In genomic region chr2:135130751-135131150, GRCh38 we compare ENCODE assay signal across 23 cellular contexts.
"Had no signal": no experiment of that assay in that cellular context is flagged by ENCODE, and none has a peak within 500 bp of the region (broad histone marks: within the 10 kb centered on the region; RNA-seq: fewer than 3 reads in every experiment).

No MANE protein-coding gene starts in this region.

- DNase-seq: activated CD4-positive, alpha-beta memory T cell treated with anti-CD3 and anti-CD28 coated beads, Interleukin-2, amount 10 ng/mL, durations not matched to agents 7 days and 5 days; activated CD4-positive, alpha-beta T cell treated with anti-CD3 and anti-CD28 coated beads for 48 hours; activated CD8-positive, alpha-beta memory T cell treated with anti-CD3 and anti-CD28 coated beads, Interleukin-2, amount 10 ng/mL, durations not matched to agents 7 days and 5 days; activated effector memory CD4-positive, alpha-beta T cell treated with anti-CD3 and anti-CD28 coated beads, Interleukin-2, amount 50 U/mL, for 16 hours; activated naive CD4-positive, alpha-beta T cell treated with anti-CD3 and anti-CD28 coated beads, Interleukin-2, amount 50 U/mL, for 16 hours; aorta; brain microvascular endothelial cell; dorsolateral prefrontal cortex; effector memory CD4-positive, alpha-beta T cell; immature natural killer cell; midbrain; naive thymus-derived CD8-positive, alpha-beta T cell; posterior cingulate gyrus; right cardiac atrium; stimulated activated CD4-positive, alpha-beta T cell treated with anti-CD3 and anti-CD28 coated beads, Interleukin-15, amount 100 ng/mL, for 24 hours; stimulated activated CD4-positive, alpha-beta T cell treated with anti-CD3 and anti-CD28 coated beads, Interleukin-2, amount 100 ng/mL, for 24 hours; stimulated activated naive CD4-positive, alpha-beta T cell treated with Interleukin-2 at 50 U/mL for 16 hours; T-helper 1 cell; uterus had no signal

- H3K4me1 Mint-ChIP-seq: activated CD4-positive, alpha-beta memory T cell treated with anti-CD3 and anti-CD28 coated beads, Interleukin-2, amount 10 ng/mL, durations not matched to agents 7 days and 5 days; activated CD8-positive, alpha-beta memory T cell treated with anti-CD3 and anti-CD28 coated beads, Interleukin-2, amount 10 ng/mL, durations not matched to agents 7 days and 5 days; immature natural killer cell had no signal

- H3K27me3 Mint-ChIP-seq: activated CD4-positive, alpha-beta memory T cell treated with anti-CD3 and anti-CD28 coated beads, Interleukin-2, amount 10 ng/mL, durations not matched to agents 7 days and 5 days; activated CD8-positive, alpha-beta memory T cell treated with anti-CD3 and anti-CD28 coated beads, Interleukin-2, amount 10 ng/mL, durations not matched to agents 7 days and 5 days; naive thymus-derived CD8-positive, alpha-beta T cell; type B pancreatic cell had no signal

- H3K4me3 Mint-ChIP-seq: activated CD4-positive, alpha-beta memory T cell treated with anti-CD3 and anti-CD28 coated beads, Interleukin-2, amount 10 ng/mL, durations not matched to agents 7 days and 5 days; activated CD8-positive, alpha-beta memory T cell treated with anti-CD3 and anti-CD28 coated beads, Interleukin-2, amount 10 ng/mL, durations not matched to agents 7 days and 5 days; immature natural killer cell; naive thymus-derived CD8-positive, alpha-beta T cell; type B pancreatic cell had no signal

- H3K9me3 Mint-ChIP-seq: activated CD4-positive, alpha-beta memory T cell treated with anti-CD3 and anti-CD28 coated beads, Interleukin-2, amount 10 ng/mL, durations not matched to agents 7 days and 5 days; immature natural killer cell; naive thymus-derived CD8-positive, alpha-beta T cell; type B pancreatic cell had no signal

- H3K9me3 ChIP-seq: gastroesophageal sphincter, uterus had no signal

- H3K27ac ChIP-seq: brain microvascular endothelial cell, coronary artery, dorsolateral prefrontal cortex, gastroesophageal sphincter, hepatocyte, uterus had no signal

- ATAC-seq: activated CD8-positive, alpha-beta memory T cell treated with anti-CD3 and anti-CD28 coated beads, Interleukin-2, amount 10 ng/mL, durations not matched to agents 7 days and 5 days; gastroesophageal sphincter; naive thymus-derived CD8-positive, alpha-beta T cell; right cardiac atrium had no signal

- H3K27ac Mint-ChIP-seq: activated CD4-positive, alpha-beta memory T cell treated with anti-CD3 and anti-CD28 coated beads, Interleukin-2, amount 10 ng/mL, durations not matched to agents 7 days and 5 days; activated CD8-positive, alpha-beta memory T cell treated with anti-CD3 and anti-CD28 coated beads, Interleukin-2, amount 10 ng/mL, durations not matched to agents 7 days and 5 days; immature natural killer cell; type B pancreatic cell had no signal
